Comparison of ENCODE assay signal across 12 cellular contexts in the genomic region with DNA sequence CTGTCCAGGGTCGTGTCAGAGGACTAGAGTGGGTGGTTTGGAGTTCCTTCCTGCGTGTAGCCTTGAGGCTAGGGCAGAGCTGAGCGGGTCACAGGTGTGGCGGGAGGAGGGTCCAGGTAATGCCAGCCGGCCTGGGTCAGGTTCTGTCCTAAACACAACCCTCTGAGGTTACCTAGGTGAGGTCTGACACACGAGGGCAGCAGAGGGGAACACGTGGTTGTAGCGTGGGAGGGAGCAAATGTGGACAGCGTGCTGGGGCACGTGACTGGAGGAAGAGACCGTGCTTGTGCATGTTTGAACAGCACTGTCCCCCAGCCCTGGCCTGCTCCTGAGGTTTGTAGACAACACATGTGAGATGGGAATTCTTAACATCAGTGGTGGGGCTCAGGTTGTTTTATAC. TPM values are rescaled to one million over a fixed set of nuclear protein-coding genes. Genes with fewer than 3 reads are reported as not detected.
A peak's percentile ranks its signal among the peaks of the same experiment; 100 is the strongest.
DNase-seq lines count a peak whose midpoint lies in the region; ATAC-seq and TF ChIP-seq lines count a peak whose summit lies in the region.
"Had no signal": no experiment of that assay in that cellular context is flagged by ENCODE, and none has a peak within 500 bp of the region (broad histone marks: within the 10 kb centered on the region; RNA-seq: fewer than 3 reads in every experiment).

No MANE protein-coding gene starts in this region.

- POLR2A ChIA-PET in GM10248 (lab: Yijun Ruan, JAX) (no interaction called here), activated B cell treated with CpG ODN at 0.5 μM for 24 hours (lab: Charles Lee) (interaction anchor here (0.6 kb wide), 1 partner anchor 1431 kb away, joined by 3 read pairs; no protein-coding TSS in a partner anchor)

- DNase-seq in GM10248 (ENCODE audit: extremely low spot score) = peak; percentile 55
- DNase-seq in activated B cell treated with CpG ODN at 0.5 μM for 24 hours = no peak
- DNase-seq in mucosa of descending colon = no peak
- no peak for DNase-seq in GM20000 (ENCODE audit: low spot score)
- DNase-seq: activated T-cell treated with anti-CD3 and anti-CD28 coated beads, Interleukin-2, amount 50 U/mL, for 24 hours; DND-41; GOT3; naive thymus-derived CD4-positive, alpha-beta T cell had no signal

- TF ChIP-seq EP300 in Ishikawa (IDR thresholded peaks at IDR 0.05; ENCODE audit: borderline replicate concordance) = no peak
- no peak for TF ChIP-seq EP300 in gastroesophageal sphincter (IDR thresholded peaks at IDR 0.05)

- ATAC-seq in activated B cell treated with CpG ODN at 0.5 μM for 24 hours (ENCODE audit: low read depth) (peak; percentile 42), mucosa of descending colon (peak; percentile 33), gastroesophageal sphincter (no peak), GM18858 (IDR thresholded peaks at IDR 0.05; ENCODE audit: unreplicated experiment) (no peak)
- ATAC-seq: naive thymus-derived CD4-positive, alpha-beta T cell had no signal

- no peak overlapping the region for H3K27ac Mint-ChIP-seq in activated B cell treated with CpG ODN at 0.5 μM for 24 hours
- H3K27ac Mint-ChIP-seq: activated T-cell treated with anti-CD3 and anti-CD28 coated beads, Interleukin-2, amount 50 U/mL, for 24 hours; naive thymus-derived CD4-positive, alpha-beta T cell had no signal

- no peak overlapping the region for H3K4me3 Mint-ChIP-seq in activated B cell treated with CpG ODN at 0.5 μM for 24 hours
- H3K4me3 Mint-ChIP-seq: activated T-cell treated with anti-CD3 and anti-CD28 coated beads, Interleukin-2, amount 50 U/mL, for 24 hours had no signal

- CTCF ChIA-PET in GM10248 (lab: Yijun Ruan, JAX) (interaction anchor here (1.4 kb wide), 1 partner anchor 72 kb away, joined by 5 read pairs; no protein-coding TSS in a partner anchor), activated B cell treated with CpG ODN at 0.5 μM for 24 hours (lab: Charles Lee) (interaction anchor here (0.6 kb wide), 1 partner anchor 119 kb away, joined by 3 read pairs; no protein-coding TSS in a partner anchor)

- H3K27me3 ChIP-seq in gastroesophageal sphincter = peaks cover 12% of the 10 kb centered on the region

- no peak for TF ChIP-seq POLR2A in gastroesophageal sphincter (IDR thresholded peaks at IDR 0.05)

- peak; percentile 8; the same call in 1 of the 2 replicates for TF ChIP-seq RAD21 in Ishikawa (IDR thresholded peaks at IDR 0.05; ENCODE audit: low read depth)

- intact Hi-C loops in activated B cell treated with CpG ODN at 0.5 μM for 24 hours (cut with micrococcal nuclease) = no loop called here
- intact Hi-C loops in mucosa of descending colon (cut with DNase I, micrococcal nuclease) = no loop called here

- H3K4me3 ChIP-seq in mucosa of descending colon (no peak overlapping the region), gastroesophageal sphincter (no peak overlapping the region)

- no peaks in the 10 kb centered on the region for H3K36me3 Mint-ChIP-seq in activated B cell treated with CpG ODN at 0.5 μM for 24 hours (ENCODE audit: low read depth)
- H3K36me3 Mint-ChIP-seq: naive thymus-derived CD4-positive, alpha-beta T cell had no signal

- peaks cover 19% of the 10 kb centered on the region for H3K4me1 Mint-ChIP-seq in activated B cell treated with CpG ODN at 0.5 μM for 24 hours

- peaks cover 10% of the 10 kb centered on the region for H3K27me3 Mint-ChIP-seq in activated B cell treated with CpG ODN at 0.5 μM for 24 hours

- no peaks in the 10 kb centered on the region for H3K9me3 ChIP-seq in mucosa of descending colon
- no peaks in the 10 kb centered on the region for H3K9me3 ChIP-seq in gastroesophageal sphincter

- WGBS in gastroesophageal sphincter (ENCODE audit: low coverage in 1 of 2), 2 donors = 53 to 56% methylated on average over 4 to 10 of the region's 11 CpGs

- TF ChIP-seq CTCF in GM10248 (IDR thresholded peaks at IDR 0.05; ENCODE audit: control extremely low read depth, extremely low read depth, low read depth, missing control alignments) (no peak), activated B cell treated with CpG ODN at 0.5 μM for 24 hours (IDR thresholded peaks at IDR 0.05) (no peak), mucosa of descending colon (IDR thresholded peaks at IDR 0.05) (no peak), GM20000 (IDR thresholded peaks at IDR 0.05; ENCODE audit: extremely low read depth, missing control alignments) (no peak), gastroesophageal sphincter (IDR thresholded peaks at IDR 0.05) (no peak)

- H3K36me3 ChIP-seq in mucosa of descending colon (ENCODE audit: low read depth) = no peaks in the 10 kb centered on the region
- H3K36me3 ChIP-seq in gastroesophageal sphincter = no peaks in the 10 kb centered on the region

- no peaks in the 10 kb centered on the region for H3K9me3 Mint-ChIP-seq in activated B cell treated with CpG ODN at 0.5 μM for 24 hours
- H3K9me3 Mint-ChIP-seq: activated T-cell treated with anti-CD3 and anti-CD28 coated beads, Interleukin-2, amount 50 U/mL, for 24 hours; naive thymus-derived CD4-positive, alpha-beta T cell had no signal

- no peak overlapping the region for H3K27ac ChIP-seq in gastroesophageal sphincter

- no peaks in the 10 kb centered on the region for H3K4me1 ChIP-seq in mucosa of descending colon (ENCODE audit: low read depth)
- H3K4me1 ChIP-seq in gastroesophageal sphincter = no peaks in the 10 kb centered on the region

TF ChIP-seq in Ishikawa, 13 proteins besides CTCF, POLR2A, EP300 and RAD21:
- TF ChIP-seq, protein P1, sequence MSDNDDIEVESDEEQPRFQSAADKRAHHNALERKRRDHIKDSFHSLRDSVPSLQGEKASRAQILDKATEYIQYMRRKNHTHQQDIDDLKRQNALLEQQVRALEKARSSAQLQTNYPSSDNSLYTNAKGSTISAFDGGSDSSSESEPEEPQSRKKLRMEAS (IDR thresholded peaks at IDR 0.05) = 0 out of 2 replicates have a peak, but pooled peaks have one; percentile 33
- TF ChIP-seq, protein P2, sequence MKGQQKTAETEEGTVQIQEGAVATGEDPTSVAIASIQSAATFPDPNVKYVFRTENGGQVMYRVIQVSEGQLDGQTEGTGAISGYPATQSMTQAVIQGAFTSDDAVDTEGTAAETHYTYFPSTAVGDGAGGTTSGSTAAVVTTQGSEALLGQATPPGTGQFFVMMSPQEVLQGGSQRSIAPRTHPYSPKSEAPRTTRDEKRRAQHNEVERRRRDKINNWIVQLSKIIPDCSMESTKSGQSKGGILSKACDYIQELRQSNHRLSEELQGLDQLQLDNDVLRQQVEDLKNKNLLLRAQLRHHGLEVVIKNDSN (IDR thresholded peaks at IDR 0.05) = peak; percentile 55; the same call in 1 of the 2 replicates
- TF ChIP-seq, protein P3, sequence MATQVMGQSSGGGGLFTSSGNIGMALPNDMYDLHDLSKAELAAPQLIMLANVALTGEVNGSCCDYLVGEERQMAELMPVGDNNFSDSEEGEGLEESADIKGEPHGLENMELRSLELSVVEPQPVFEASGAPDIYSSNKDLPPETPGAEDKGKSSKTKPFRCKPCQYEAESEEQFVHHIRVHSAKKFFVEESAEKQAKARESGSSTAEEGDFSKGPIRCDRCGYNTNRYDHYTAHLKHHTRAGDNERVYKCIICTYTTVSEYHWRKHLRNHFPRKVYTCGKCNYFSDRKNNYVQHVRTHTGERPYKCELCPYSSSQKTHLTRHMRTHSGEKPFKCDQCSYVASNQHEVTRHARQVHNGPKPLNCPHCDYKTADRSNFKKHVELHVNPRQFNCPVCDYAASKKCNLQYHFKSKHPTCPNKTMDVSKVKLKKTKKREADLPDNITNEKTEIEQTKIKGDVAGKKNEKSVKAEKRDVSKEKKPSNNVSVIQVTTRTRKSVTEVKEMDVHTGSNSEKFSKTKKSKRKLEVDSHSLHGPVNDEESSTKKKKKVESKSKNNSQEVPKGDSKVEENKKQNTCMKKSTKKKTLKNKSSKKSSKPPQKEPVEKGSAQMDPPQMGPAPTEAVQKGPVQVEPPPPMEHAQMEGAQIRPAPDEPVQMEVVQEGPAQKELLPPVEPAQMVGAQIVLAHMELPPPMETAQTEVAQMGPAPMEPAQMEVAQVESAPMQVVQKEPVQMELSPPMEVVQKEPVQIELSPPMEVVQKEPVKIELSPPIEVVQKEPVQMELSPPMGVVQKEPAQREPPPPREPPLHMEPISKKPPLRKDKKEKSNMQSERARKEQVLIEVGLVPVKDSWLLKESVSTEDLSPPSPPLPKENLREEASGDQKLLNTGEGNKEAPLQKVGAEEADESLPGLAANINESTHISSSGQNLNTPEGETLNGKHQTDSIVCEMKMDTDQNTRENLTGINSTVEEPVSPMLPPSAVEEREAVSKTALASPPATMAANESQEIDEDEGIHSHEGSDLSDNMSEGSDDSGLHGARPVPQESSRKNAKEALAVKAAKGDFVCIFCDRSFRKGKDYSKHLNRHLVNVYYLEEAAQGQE (IDR thresholded peaks at IDR 0.05; ENCODE audit: low read depth) = no peak

RNA-seq across cellular contexts. Expression of a gene that starts 13.1 kb away (rescaled TPM):
- total RNA-seq in activated B cell treated with CpG ODN at 0.5 μM for 24 hours = not detected in 2 replicates
- 1 to 10 TPM in 1 of 3 donors, under 1 TPM in 2; 0.29 to 1.0 (median 0.49) TPM for total RNA-seq in mucosa of descending colon
- total RNA-seq in gastroesophageal sphincter = under 1 TPM in 1 of 4 donors, not detected in 3; 0.78 TPM
- total RNA-seq: naive thymus-derived CD4-positive, alpha-beta T cell had no signal

RNA-seq across cellular contexts. Expression of a gene that starts 17.7 kb away (rescaled TPM):
- total RNA-seq in activated B cell treated with CpG ODN at 0.5 μM for 24 hours (not detected in 2 replicates), mucosa of descending colon (under 1 TPM in 1 of 3 donors, not detected in 2; 0.16 TPM), gastroesophageal sphincter (under 1 TPM in 2 of 4 donors, not detected in 2; 0.07 to 0.13 TPM)

RNA-seq across cellular contexts. Expression of a gene that starts 44.8 kb away (rescaled TPM):
- not detected in 2 replicates for total RNA-seq in activated B cell treated with CpG ODN at 0.5 μM for 24 hours
- not detected for total RNA-seq in mucosa of descending colon
- not detected for total RNA-seq in gastroesophageal sphincter
- total RNA-seq: naive thymus-derived CD4-positive, alpha-beta T cell; urinary bladder had no signal

Comparison
In these comparisons a context has a peak if more than half of its experiments do, and no peak if none do; other contexts are left out.
1. ATAC-seq: peak in activated B cell treated with CpG ODN at 0.5 μM for 24 hours (single experiment) and mucosa of descending colon (single experiment); none in gastroesophageal sphincter (single experiment) and GM18858 (single experiment).